17 cellular contexts compared by ENCODE assay signal in the genomic region with DNA sequence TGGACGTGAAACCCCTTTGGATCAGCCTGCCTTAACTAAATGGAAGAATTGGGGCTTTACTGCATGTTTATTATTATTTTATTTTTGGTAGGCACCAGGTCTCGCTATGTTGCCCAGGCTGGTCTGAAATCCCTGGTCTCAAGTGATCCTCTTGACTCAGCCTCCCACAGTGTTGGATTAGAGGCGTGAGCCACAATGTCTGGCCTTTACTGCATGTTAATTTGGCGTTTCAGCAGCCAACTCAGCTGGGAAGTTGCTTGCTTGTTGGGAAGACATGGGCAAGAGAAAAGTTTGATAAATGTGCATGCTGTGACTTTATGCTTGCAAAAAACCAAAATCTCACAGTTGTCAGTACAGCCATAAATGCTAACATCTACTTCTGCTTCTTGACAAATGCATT.
"Had no signal": no experiment of that assay in that cellular context is flagged by ENCODE, and none has a peak within 500 bp of the region (broad histone marks: within the 10 kb centered on the region; RNA-seq: fewer than 3 reads in every experiment).

No MANE protein-coding gene starts in this region.

- H3K36me3 Mint-ChIP-seq: activated naive CD8-positive, alpha-beta T cell; brain; naive thymus-derived CD8-positive, alpha-beta T cell; stimulated activated memory B cell treated with anti-CD40 and anti-IgM and Interleukin-4, amounts not matched to agents 10 μg/mL and 1 μg/mL and 100 μg/mL, for 72 hours had no signal

- H3K9me3 Mint-ChIP-seq: activated CD4-positive, alpha-beta T cell treated with anti-CD3 and anti-CD28 coated beads, Interleukin-2, amount 10 ng/mL, durations not matched to agents 24 days and 14 days; brain; stimulated activated memory B cell treated with anti-CD40 and anti-IgM and Interleukin-4, amounts not matched to agents 10 μg/mL and 1 μg/mL and 100 μg/mL, for 72 hours had no signal

- DNase-seq: activated CD4-positive, alpha-beta T cell treated with anti-CD3 and anti-CD28 coated beads, Interleukin-2, amount 10 ng/mL, durations not matched to agents 24 days and 14 days; activated CD4-positive, CD25-positive, alpha-beta regulatory T cell; activated CD8-positive, alpha-beta memory T cell treated with anti-CD3 and anti-CD28 coated beads, Interleukin-2, amount 50 U/mL, for 48 hours; activated gamma-delta T cell treated with Interleukin-2 at 50 U/mL for 16 hours; activated T-cell treated with anti-CD3 and anti-CD28 coated beads, Interleukin-2, amount 50 U/mL, for 72 hours; amygdala; cerebellar nuclear complex; effector memory CD4-positive, alpha-beta T cell; gastrocnemius medialis; heart right ventricle; naive thymus-derived CD8-positive, alpha-beta T cell; retina; T-helper 1 cell; upper lobe of left lung had no signal

- H3K4me3 ChIP-seq: gastrocnemius medialis, heart right ventricle, upper lobe of left lung had no signal

- H3K27ac ChIP-seq: gastrocnemius medialis, heart right ventricle, upper lobe of left lung had no signal

- H3K27me3 Mint-ChIP-seq: activated naive CD8-positive, alpha-beta T cell had no signal

- H3K4me1 Mint-ChIP-seq: naive thymus-derived CD8-positive, alpha-beta T cell had no signal

- H3K27me3 ChIP-seq: gastrocnemius medialis, heart right ventricle, upper lobe of left lung had no signal

- H3K4me3 Mint-ChIP-seq: activated CD4-positive, alpha-beta T cell treated with anti-CD3 and anti-CD28 coated beads, Interleukin-2, amount 10 ng/mL, durations not matched to agents 24 days and 14 days; activated naive CD8-positive, alpha-beta T cell; activated T-cell treated with anti-CD3 and anti-CD28 coated beads, Interleukin-2, amount 50 U/mL, for 72 hours; brain; naive thymus-derived CD8-positive, alpha-beta T cell; stimulated activated memory B cell treated with anti-CD40 and anti-IgM and Interleukin-4, amounts not matched to agents 10 μg/mL and 1 μg/mL and 100 μg/mL, for 72 hours had no signal

- H3K27ac Mint-ChIP-seq: activated CD4-positive, alpha-beta T cell treated with anti-CD3 and anti-CD28 coated beads, Interleukin-2, amount 10 ng/mL, durations not matched to agents 24 days and 14 days; activated naive CD8-positive, alpha-beta T cell; activated T-cell treated with anti-CD3 and anti-CD28 coated beads, Interleukin-2, amount 50 U/mL, for 72 hours; brain; naive thymus-derived CD8-positive, alpha-beta T cell; stimulated activated memory B cell treated with anti-CD40 and anti-IgM and Interleukin-4, amounts not matched to agents 10 μg/mL and 1 μg/mL and 100 μg/mL, for 72 hours had no signal

- H3K9me3 ChIP-seq: gastrocnemius medialis, heart right ventricle, upper lobe of left lung had no signal

- ATAC-seq: activated T-cell treated with anti-CD3 and anti-CD28 coated beads, Interleukin-2, amount 50 U/mL, for 72 hours; gastrocnemius medialis; heart right ventricle; naive thymus-derived CD8-positive, alpha-beta T cell; stimulated activated memory B cell treated with anti-CD40 and anti-IgM and Interleukin-4, amounts not matched to agents 10 μg/mL and 1 μg/mL and 100 μg/mL, for 72 hours had no signal

- H3K36me3 ChIP-seq: gastrocnemius medialis, heart right ventricle, upper lobe of left lung had no signal
